31 cellular contexts compared by ENCODE assay signal in the genomic region with DNA sequence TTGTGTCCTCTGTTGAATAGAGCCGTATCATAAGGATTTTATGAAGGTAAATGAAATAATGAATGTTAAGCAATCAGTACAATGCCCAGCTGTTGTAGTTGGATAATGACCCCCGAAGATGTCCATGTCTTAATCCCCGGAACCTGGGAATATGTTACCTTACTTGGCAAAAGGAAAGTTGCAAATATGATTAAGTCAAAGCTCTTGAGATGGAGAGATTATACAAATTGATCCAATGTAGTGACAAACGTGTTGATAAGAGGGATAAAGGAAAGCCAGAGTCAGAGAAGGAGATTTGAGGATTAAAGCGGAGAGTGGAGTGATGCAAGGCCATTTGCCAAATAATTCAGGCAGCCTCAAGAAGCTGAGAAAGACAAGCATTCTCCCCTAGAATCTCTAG. TPM values are rescaled to one million over a fixed set of nuclear protein-coding genes. Genes with fewer than 3 reads are reported as not detected.
"Had no signal": no experiment of that assay in that cellular context is flagged by ENCODE, and none has a peak within 500 bp of the region (broad histone marks: within the 10 kb centered on the region; RNA-seq: fewer than 3 reads in every experiment).

No MANE protein-coding gene starts in this region.

- H3K4me1 Mint-ChIP-seq: activated CD4-positive, alpha-beta memory T cell treated with anti-CD3 and anti-CD28 coated beads, Interleukin-2, amount 10 ng/mL, durations not matched to agents 7 days and 5 days; activated CD4-positive, alpha-beta T cell treated with anti-CD3 and anti-CD28 coated beads, Interleukin-2, amount 10 ng/mL, durations not matched to agents 7 days and 5 days; central memory CD8-positive, alpha-beta T cell had no signal

- H3K9me3 ChIP-seq: esophagus muscularis mucosa, gastrocnemius medialis, heart right ventricle had no signal

- FAIRE-seq: astrocyte, bronchial epithelial cell had no signal

- H3K4me3 ChIP-seq: coronary artery, dorsolateral prefrontal cortex, esophagus muscularis mucosa, gastrocnemius medialis, heart right ventricle had no signal

- H3K9me3 Mint-ChIP-seq: activated CD4-positive, alpha-beta T cell treated with anti-CD3 and anti-CD28 coated beads, Interleukin-2, amount 10 ng/mL, durations not matched to agents 7 days and 5 days; dendritic cell treated with granulocyte-macrophage colony-stimulating factor and Interleukin-4, amounts not matched to agents 40 ng/mL and 50 ng/mL, for 4 days had no signal

- H3K4me1 ChIP-seq: esophagus muscularis mucosa, foreskin keratinocyte, gastrocnemius medialis, heart right ventricle had no signal

- DNase-seq: activated CD4-positive, alpha-beta memory T cell treated with anti-CD3 and anti-CD28 coated beads, Interleukin-2, amount 10 ng/mL, durations not matched to agents 7 days and 5 days; activated CD4-positive, alpha-beta T cell treated with anti-CD3 and anti-CD28 coated beads for 1 hour; activated CD4-positive, alpha-beta T cell treated with anti-CD3 and anti-CD28 coated beads for 4 hours; activated CD4-positive, alpha-beta T cell treated with anti-CD3 and anti-CD28 coated beads, Interleukin-2, amount 10 ng/mL, durations not matched to agents 7 days and 5 days; activated CD4-positive, alpha-beta T cell treated with anti-CD3 and anti-CD28 coated beads, Interleukin-2, amount 50 U/mL, for 4 hours; activated CD8-positive, alpha-beta memory T cell treated with anti-CD3 and anti-CD28 coated beads, Interleukin-2, amount 50 U/mL, for 48 hours; activated gamma-delta T cell treated with Interleukin-2 at 50 U/mL for 16 hours; activated naive CD4-positive, alpha-beta T cell treated with anti-CD3 and anti-CD28 coated beads, Interleukin-2, amount 50 U/mL, for 16 hours; activated naive CD4-positive, alpha-beta T cell treated with Interleukin-2 at 50 U/mL for 16 hours; activated T-cell treated with anti-CD3 and anti-CD28 coated beads for 4 hours; activated T-cell treated with anti-CD3 and anti-CD28 coated beads, Interleukin-2, amount 50 U/mL, for 24 hours; activated T-cell treated with anti-CD3 and anti-CD28 coated beads, Interleukin-2, amount 50 U/mL, for 72 hours; amniotic stem cell; anterior cingulate cortex; brain microvascular endothelial cell; dorsolateral prefrontal cortex; effector memory CD4-positive, alpha-beta T cell; erythroblast; foreskin keratinocyte; gastrocnemius medialis; heart right ventricle; T-helper 2 cell had no signal

- H3K27me3 Mint-ChIP-seq: activated CD4-positive, alpha-beta memory T cell treated with anti-CD3 and anti-CD28 coated beads, Interleukin-2, amount 10 ng/mL, durations not matched to agents 7 days and 5 days; activated CD4-positive, alpha-beta T cell treated with anti-CD3 and anti-CD28 coated beads, Interleukin-2, amount 10 ng/mL, durations not matched to agents 7 days and 5 days; activated naive CD8-positive, alpha-beta T cell; activated T-cell treated with anti-CD3 and anti-CD28 coated beads, Interleukin-2, amount 50 U/mL, for 24 hours; central memory CD8-positive, alpha-beta T cell; dendritic cell treated with granulocyte-macrophage colony-stimulating factor and Interleukin-4, amounts not matched to agents 40 ng/mL and 50 ng/mL, for 4 days had no signal

- H3K27me3 ChIP-seq: brain microvascular endothelial cell, dorsolateral prefrontal cortex, esophagus muscularis mucosa, foreskin keratinocyte, gastrocnemius medialis, heart right ventricle had no signal

- H3K36me3 ChIP-seq: brain microvascular endothelial cell, esophagus muscularis mucosa, gastrocnemius medialis, heart right ventricle had no signal

- H3K4me3 Mint-ChIP-seq: activated CD4-positive, alpha-beta memory T cell treated with anti-CD3 and anti-CD28 coated beads, Interleukin-2, amount 10 ng/mL, durations not matched to agents 7 days and 5 days; activated CD4-positive, alpha-beta T cell treated with anti-CD3 and anti-CD28 coated beads, Interleukin-2, amount 10 ng/mL, durations not matched to agents 7 days and 5 days; activated naive CD8-positive, alpha-beta T cell; activated T-cell treated with anti-CD3 and anti-CD28 coated beads, Interleukin-2, amount 50 U/mL, for 24 hours; activated T-cell treated with anti-CD3 and anti-CD28 coated beads, Interleukin-2, amount 50 U/mL, for 72 hours; central memory CD8-positive, alpha-beta T cell; dendritic cell treated with granulocyte-macrophage colony-stimulating factor and Interleukin-4, amounts not matched to agents 40 ng/mL and 50 ng/mL, for 4 days; WTC11 had no signal

- H3K27ac ChIP-seq: brain microvascular endothelial cell, coronary artery, dorsolateral prefrontal cortex, esophagus muscularis mucosa, foreskin keratinocyte, gastrocnemius medialis, heart right ventricle had no signal

- H3K27ac Mint-ChIP-seq: activated CD4-positive, alpha-beta memory T cell treated with anti-CD3 and anti-CD28 coated beads, Interleukin-2, amount 10 ng/mL, durations not matched to agents 7 days and 5 days; activated CD4-positive, alpha-beta T cell treated with anti-CD3 and anti-CD28 coated beads, Interleukin-2, amount 10 ng/mL, durations not matched to agents 7 days and 5 days; activated naive CD8-positive, alpha-beta T cell; activated T-cell treated with anti-CD3 and anti-CD28 coated beads, Interleukin-2, amount 50 U/mL, for 24 hours; activated T-cell treated with anti-CD3 and anti-CD28 coated beads, Interleukin-2, amount 50 U/mL, for 72 hours; dendritic cell treated with granulocyte-macrophage colony-stimulating factor and Interleukin-4, amounts not matched to agents 40 ng/mL and 50 ng/mL, for 4 days had no signal

- ATAC-seq: activated T-cell treated with anti-CD3 and anti-CD28 coated beads, Interleukin-2, amount 50 U/mL, for 72 hours; foreskin keratinocyte; gastrocnemius medialis; heart right ventricle; WTC11 had no signal

- H3K36me3 Mint-ChIP-seq: activated naive CD8-positive, alpha-beta T cell; WTC11 had no signal

RNA-seq across cellular contexts. Expression of gene MGAT4C, which starts 19.2 kb away (rescaled TPM):
- total RNA-seq: activated CD4-positive, alpha-beta memory T cell treated with anti-CD3 and anti-CD28 coated beads, Interleukin-2, amount 10 ng/mL, durations not matched to agents 7 days and 5 days; activated CD4-positive, alpha-beta T cell treated with anti-CD3 and anti-CD28 coated beads, Interleukin-2, amount 10 ng/mL, durations not matched to agents 7 days and 5 days; activated T-cell treated with anti-CD3 and anti-CD28 coated beads, Interleukin-2, amount 50 U/mL, for 72 hours; foreskin keratinocyte; gastrocnemius medialis; T-helper 1 cell treated with Interleukin-12 subunit alpha and Interleukin-12 subunit beta and Interleukin-4 antibody, amounts not matched to agents 30 ng/mL and 1 ng/mL, for 36 hours had no signal
- polyA plus RNA-seq: foreskin keratinocyte had no signal
